Comparison of ENCODE assay signal across 8 cellular contexts in the genomic region with DNA sequence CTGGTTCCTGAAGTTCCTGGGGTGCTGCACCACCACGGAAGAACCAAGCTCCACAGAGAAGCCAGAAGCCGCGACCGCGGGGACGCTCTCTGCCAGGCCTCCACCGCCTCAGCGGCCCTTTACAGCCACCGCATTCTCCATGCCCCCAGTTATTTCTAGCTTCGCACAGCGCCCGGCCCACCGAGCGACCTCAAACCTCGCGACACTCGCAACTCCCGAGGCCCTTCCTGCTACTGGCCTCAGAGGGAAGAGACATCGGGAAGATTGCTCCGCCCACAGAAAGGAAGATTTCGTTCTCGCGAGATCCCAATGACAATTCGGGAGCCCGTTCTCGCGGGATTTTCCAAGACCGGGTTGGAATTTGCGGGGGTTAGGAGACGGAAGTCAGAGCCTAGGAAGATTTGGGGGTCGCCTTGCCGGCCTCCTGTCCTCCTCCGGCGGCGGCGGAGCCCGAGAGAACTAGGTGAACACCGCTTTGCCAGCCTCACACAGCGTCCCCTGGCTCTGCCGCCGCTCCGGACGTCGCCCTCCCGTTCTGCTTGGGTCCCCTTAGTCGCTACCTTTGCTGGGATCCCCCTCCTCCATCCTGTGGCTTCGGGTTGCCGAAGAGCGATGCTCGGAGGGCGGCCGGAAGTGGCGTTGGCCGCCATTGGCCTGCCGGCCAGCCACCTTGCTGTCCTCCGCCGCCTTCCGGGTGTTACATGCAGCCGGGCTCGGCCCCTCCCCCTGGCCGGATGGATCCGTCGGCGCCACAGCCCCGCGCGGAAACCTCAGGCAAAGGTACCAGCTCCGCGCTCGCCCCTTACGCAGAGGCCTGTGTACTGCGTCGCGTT. TPM values are rescaled to one million over a fixed set of nuclear protein-coding genes. Genes with fewer than 3 reads are reported as not detected.
A peak's percentile ranks its signal among the peaks of the same experiment; 100 is the strongest.
DNase-seq lines count a peak whose midpoint lies in the region; ATAC-seq and TF ChIP-seq lines count a peak whose summit lies in the region.

A gene with protein sequence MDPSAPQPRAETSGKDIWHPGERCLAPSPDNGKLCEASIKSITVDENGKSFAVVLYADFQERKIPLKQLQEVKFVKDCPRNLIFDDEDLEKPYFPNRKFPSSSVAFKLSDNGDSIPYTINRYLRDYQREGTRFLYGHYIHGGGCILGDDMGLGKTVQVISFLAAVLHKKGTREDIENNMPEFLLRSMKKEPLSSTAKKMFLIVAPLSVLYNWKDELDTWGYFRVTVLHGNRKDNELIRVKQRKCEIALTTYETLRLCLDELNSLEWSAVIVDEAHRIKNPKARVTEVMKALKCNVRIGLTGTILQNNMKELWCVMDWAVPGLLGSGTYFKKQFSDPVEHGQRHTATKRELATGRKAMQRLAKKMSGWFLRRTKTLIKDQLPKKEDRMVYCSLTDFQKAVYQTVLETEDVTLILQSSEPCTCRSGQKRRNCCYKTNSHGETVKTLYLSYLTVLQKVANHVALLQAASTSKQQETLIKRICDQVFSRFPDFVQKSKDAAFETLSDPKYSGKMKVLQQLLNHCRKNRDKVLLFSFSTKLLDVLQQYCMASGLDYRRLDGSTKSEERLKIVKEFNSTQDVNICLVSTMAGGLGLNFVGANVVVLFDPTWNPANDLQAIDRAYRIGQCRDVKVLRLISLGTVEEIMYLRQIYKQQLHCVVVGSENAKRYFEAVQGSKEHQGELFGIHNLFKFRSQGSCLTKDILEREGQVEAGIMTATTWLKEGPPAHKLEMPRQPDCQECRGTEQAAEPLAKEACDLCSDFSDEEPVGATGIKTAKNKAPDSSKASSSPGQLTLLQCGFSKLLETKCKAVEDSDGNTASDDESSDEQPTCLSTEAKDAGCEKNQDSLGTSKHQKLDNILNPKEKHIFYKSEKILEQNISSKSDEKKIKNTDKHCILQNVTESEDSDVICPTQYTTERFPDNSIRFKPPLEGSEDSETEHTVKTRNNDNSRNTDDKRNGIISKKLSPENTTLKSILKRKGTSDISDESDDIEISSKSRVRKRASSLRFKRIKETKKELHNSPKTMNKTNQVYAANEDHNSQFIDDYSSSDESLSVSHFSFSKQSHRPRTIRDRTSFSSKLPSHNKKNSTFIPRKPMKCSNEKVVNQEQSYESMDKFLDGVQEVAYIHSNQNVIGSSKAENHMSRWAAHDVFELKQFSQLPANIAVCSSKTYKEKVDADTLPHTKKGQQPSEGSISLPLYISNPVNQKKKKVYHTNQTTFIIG (N-terminal part only) (plus strand): TSS at position 387 of the 833 bp plus-strand sequence. CDS start 348 bp downstream, at position 735.

- no peak within 1 kb of the TSS for H3K4me3 Mint-ChIP-seq in activated naive CD8-positive, alpha-beta T cell treated with anti-CD3 and anti-CD28 coated beads, Interleukin-2, amount 10 ng/mL, durations not matched to agents 7 days and 5 days
- H3K4me3 Mint-ChIP-seq in glutamatergic neuron (ENCODE audit: unreplicated experiment) (no peak within 1 kb of the TSS), type B pancreatic cell (no peak within 1 kb of the TSS)

- H3K79me2 ChIP-seq in SU-DHL-6 (ENCODE audit: insufficient read depth, low read length): peaks cover 36% of the 10 kb centered on the region

- H3K9ac ChIP-seq in SU-DHL-6 (ENCODE audit: low read length): no peak within 1 kb of the TSS

- TF ChIP-seq POLR2A in GM15510 (IDR thresholded peaks at IDR 0.05; ENCODE audit: borderline replicate concordance, extremely low read depth, insufficient read length): peak; percentile 80

- 0 out of 2 replicates have a peak, but pooled peaks cover 3% of the 10 kb centered on the region for H4K20me1 ChIP-seq in SU-DHL-6 (ENCODE audit: low read depth, low read length)

- DNase-seq in NCI-H1417 (lab: John Stamatoyannopoulos, UW): peak; percentile 96 to 100 (median 99)
- peak; percentile 94 for DNase-seq in activated naive CD8-positive, alpha-beta T cell treated with anti-CD3 and anti-CD28 coated beads, Interleukin-2, amount 10 ng/mL, durations not matched to agents 7 days and 5 days
- DNase-seq in glutamatergic neuron: peak; percentile 95
- peak; percentile 96 for DNase-seq in pons (ENCODE audit: low spot score)
- DNase-seq in type B pancreatic cell (ENCODE audit: extremely low spot score, unreplicated experiment): peak; percentile 97

- no peaks in the 10 kb centered on the region for H3K27me3 Mint-ChIP-seq in activated naive CD8-positive, alpha-beta T cell treated with anti-CD3 and anti-CD28 coated beads, Interleukin-2, amount 10 ng/mL, durations not matched to agents 7 days and 5 days
- peaks cover 2% of the 10 kb centered on the region for H3K27me3 Mint-ChIP-seq in glutamatergic neuron (ENCODE audit: unreplicated experiment)
- H3K27me3 Mint-ChIP-seq in type B pancreatic cell: no peaks in the 10 kb centered on the region

- H3K9me3 Mint-ChIP-seq in activated naive CD8-positive, alpha-beta T cell treated with anti-CD3 and anti-CD28 coated beads, Interleukin-2, amount 10 ng/mL, durations not matched to agents 7 days and 5 days: peaks cover 3% of the 10 kb centered on the region
- H3K9me3 Mint-ChIP-seq in glutamatergic neuron (ENCODE audit: unreplicated experiment): peaks cover 6% of the 10 kb centered on the region
- H3K9me3 Mint-ChIP-seq in type B pancreatic cell: peaks cover 7% of the 10 kb centered on the region

- no peaks in the 10 kb centered on the region for H3K27me3 ChIP-seq in SU-DHL-6 (ENCODE audit: low read length)

- no peak within 1 kb of the TSS for H3K4me2 ChIP-seq in SU-DHL-6 (ENCODE audit: low read depth, low read length, poor library complexity, severe bottlenecking)

- H3K36me3 ChIP-seq in SU-DHL-6 (ENCODE audit: low read length): peaks cover 4% of the 10 kb centered on the region; the same call in 1 of the 2 replicates

- peaks cover 7% of the 10 kb centered on the region; the same call in 1 of the 2 replicates for H3F3A ChIP-seq in SU-DHL-6 (ENCODE audit: insufficient read depth)

- peak within 1 kb of the TSS; percentile 78 for H2AFZ ChIP-seq in SU-DHL-6 (ENCODE audit: low read depth, low read length, severe bottlenecking)

- peaks cover 38% of the 10 kb centered on the region for H3K36me3 Mint-ChIP-seq in activated naive CD8-positive, alpha-beta T cell treated with anti-CD3 and anti-CD28 coated beads, Interleukin-2, amount 10 ng/mL, durations not matched to agents 7 days and 5 days
- H3K36me3 Mint-ChIP-seq in glutamatergic neuron (ENCODE audit: unreplicated experiment) (peaks cover 5% of the 10 kb centered on the region), type B pancreatic cell (peaks cover 30% of the 10 kb centered on the region)

- H3K27ac Mint-ChIP-seq in activated naive CD8-positive, alpha-beta T cell treated with anti-CD3 and anti-CD28 coated beads, Interleukin-2, amount 10 ng/mL, durations not matched to agents 7 days and 5 days: no peak within 1 kb of the TSS
- no peak within 1 kb of the TSS for H3K27ac Mint-ChIP-seq in glutamatergic neuron (ENCODE audit: unreplicated experiment)
- H3K27ac Mint-ChIP-seq in type B pancreatic cell: no peak within 1 kb of the TSS

- H3K27ac ChIP-seq in SU-DHL-6 (ENCODE audit: low read depth, low read length): no peak within 1 kb of the TSS

- no peaks in the 10 kb centered on the region for H3K9me3 ChIP-seq in SU-DHL-6 (ENCODE audit: insufficient read depth, low read length)

- POLR2A ChIA-PET in activated naive CD8-positive, alpha-beta T cell treated with anti-CD3 and anti-CD28 coated beads, Interleukin-2, amount 10 ng/mL, durations not matched to agents 7 days and 5 days (lab: Charles Lee): interaction anchor here (0.5 to 4.6 kb wide), 25 partner anchors 9 to 368 kb away, joined by 3 to 30 read pairs (median 5); no protein-coding TSS in a partner anchor

- peak; percentile 86 for ATAC-seq in HG02840 (IDR thresholded peaks at IDR 0.05; ENCODE audit: low FRiP score, unreplicated experiment)
- ATAC-seq in activated naive CD8-positive, alpha-beta T cell treated with anti-CD3 and anti-CD28 coated beads, Interleukin-2, amount 10 ng/mL, durations not matched to agents 7 days and 5 days (ENCODE audit: low read depth): peak; percentile 87

- peaks cover 27% of the 10 kb centered on the region for H3K4me1 Mint-ChIP-seq in activated naive CD8-positive, alpha-beta T cell treated with anti-CD3 and anti-CD28 coated beads, Interleukin-2, amount 10 ng/mL, durations not matched to agents 7 days and 5 days
- peaks cover 9% of the 10 kb centered on the region for H3K4me1 Mint-ChIP-seq in glutamatergic neuron (ENCODE audit: low read depth, unreplicated experiment)
- peaks cover 25% of the 10 kb centered on the region for H3K4me1 Mint-ChIP-seq in type B pancreatic cell (ENCODE audit: unreplicated experiment)

- no peaks in the 10 kb centered on the region for H3K9me2 ChIP-seq in SU-DHL-6 (replicated peaks; ENCODE audit: insufficient read depth, low read length)

- H3K4me3 ChIP-seq in SU-DHL-6 (ENCODE audit: insufficient read depth, low read length, poor library complexity, severe bottlenecking): no peak within 1 kb of the TSS

- TF ChIP-seq CTCF in SU-DHL-6 (IDR thresholded peaks at IDR 0.05; ENCODE audit: insufficient read depth, low read length, poor library complexity, severe bottlenecking) (no peak), glutamatergic neuron (IDR thresholded peaks at IDR 0.05; ENCODE audit: partially characterized antibody, unreplicated experiment) (no peak), type B pancreatic cell (conservative IDR thresholded peaks at IDR 0.05) (peak; percentile 34)

RNA-seq across cellular contexts. Expression of the gene that starts here (rescaled TPM):
- total RNA-seq in activated naive CD8-positive, alpha-beta T cell treated with anti-CD3 and anti-CD28 coated beads, Interleukin-2, amount 10 ng/mL, durations not matched to agents 7 days and 5 days: 10 to 100 TPM; 42.3 to 42.5 TPM
- total RNA-seq in glutamatergic neuron (ENCODE audit: unreplicated experiment): 51.3 TPM
- total RNA-seq in type B pancreatic cell (ENCODE audit: low replicate concordance): 38.3 and 55.5 TPM in 2 replicates
